Comparison of ENCODE assay signal across 17 cellular contexts in the genomic region with DNA sequence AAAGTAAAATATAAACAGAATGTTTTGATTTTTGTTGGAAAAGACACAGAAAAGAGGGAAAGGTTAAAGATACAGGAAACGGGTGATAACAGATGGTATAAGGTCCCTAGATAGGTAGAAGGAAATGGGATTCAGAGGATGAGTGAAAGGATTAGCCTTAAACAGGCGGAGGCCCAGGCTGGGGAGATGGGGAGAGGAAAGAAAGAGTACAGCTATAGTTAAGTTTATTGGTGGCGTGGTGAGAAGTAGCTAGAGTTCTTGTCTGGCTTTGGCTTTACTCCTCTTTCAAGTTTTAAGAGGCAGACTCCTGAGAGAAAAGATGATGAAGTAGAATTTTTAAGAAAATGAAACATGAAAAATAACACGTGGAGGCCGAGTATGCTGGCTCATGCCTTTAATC. TPM values are rescaled to one million over a fixed set of nuclear protein-coding genes. Genes with fewer than 3 reads are reported as not detected.
DNase-seq lines count a peak whose midpoint lies in the region; ATAC-seq lines count a peak whose summit lies in the region.
"Had no signal": no experiment of that assay in that cellular context is flagged by ENCODE, and none has a peak within 500 bp of the region (broad histone marks: within the 10 kb centered on the region; RNA-seq: fewer than 3 reads in every experiment).

No MANE protein-coding gene starts in this region.

- peaks cover 45% of the 10 kb centered on the region for H3K4me1 Mint-ChIP-seq in activated T-helper 17 cell treated with anti-CD3 and anti-CD28 coated beads, Interleukin-2, amount 50 U/mL, for 72 hours
- peaks cover 60% of the 10 kb centered on the region for H3K4me1 Mint-ChIP-seq in stimulated activated naive CD8-positive, alpha-beta T cell treated with anti-CD3 and anti-CD28 coated beads, Interleukin-15, amount 100 ng/mL, for 72 hours

- H3K4me3 ChIP-seq in skeletal muscle tissue (ENCODE audit: low read length in 3 of 3) = peak overlapping the region; percentile 18 to 61 (median 57)
- H3K4me3 ChIP-seq: colonic mucosa, K562, SJSA1 had no signal

- H3K9me3 Mint-ChIP-seq in activated T-helper 17 cell treated with anti-CD3 and anti-CD28 coated beads, Interleukin-2, amount 50 U/mL, for 72 hours = peaks cover 5% of the 10 kb centered on the region
- H3K9me3 Mint-ChIP-seq in stimulated activated naive CD8-positive, alpha-beta T cell treated with anti-CD3 and anti-CD28 coated beads, Interleukin-15, amount 100 ng/mL, for 72 hours = peaks cover 10 to 11% of the 10 kb centered on the region in 2 donors

- H3K27ac Mint-ChIP-seq in activated T-helper 17 cell treated with anti-CD3 and anti-CD28 coated beads, Interleukin-2, amount 50 U/mL, for 72 hours = peak overlapping the region; percentile 45
- peak overlapping the region in 1 of 2 donors; percentile 24 for H3K27ac Mint-ChIP-seq in stimulated activated naive CD8-positive, alpha-beta T cell treated with anti-CD3 and anti-CD28 coated beads, Interleukin-15, amount 100 ng/mL, for 72 hours

- peaks cover 7 to 10% (median 9%) of the 10 kb centered on the region in 3 donors for H3K4me1 ChIP-seq in skeletal muscle tissue (ENCODE audit: control insufficient read depth in 3 of 3, insufficient read depth in 3 of 3, low read length in 3 of 3)
- H3K4me1 ChIP-seq: colonic mucosa, SJSA1 had no signal

- DNase-seq in NCI-H187 (lab: John Stamatoyannopoulos, UW) = no peak
- DNase-seq in stimulated activated naive CD8-positive, alpha-beta T cell treated with anti-CD3 and anti-CD28 coated beads, Interleukin-15, amount 100 ng/mL, for 72 hours = no peak
- DNase-seq: activated CD4-positive, alpha-beta T cell treated with anti-CD3 and anti-CD28 coated beads, Interleukin-2, amount 50 U/mL, for 48 hours; activated effector memory CD4-positive, alpha-beta T cell treated with Interleukin-2 at 50 U/mL for 16 hours; colonic mucosa; DMS53; NCI-H1105; right cardiac atrium; substantia nigra had no signal

- peak overlapping the region; percentile 3 for H3K27ac ChIP-seq in skeletal muscle tissue (ENCODE audit: low read depth, low read length)
- H3K27ac ChIP-seq: colonic mucosa, epithelial cell of prostate, SJSA1 had no signal

- no peaks in the 10 kb centered on the region for H3K36me3 ChIP-seq in skeletal muscle tissue (ENCODE audit: control insufficient read depth in 3 of 3, insufficient read depth in 3 of 3, low read length in 3 of 3)
- H3K36me3 ChIP-seq: colonic mucosa, SJSA1 had no signal

- no peaks in the 10 kb centered on the region for H3K9me3 ChIP-seq in skeletal muscle tissue (ENCODE audit: control insufficient read depth in 3 of 3, low read length in 3 of 3)
- H3K9me3 ChIP-seq: colonic mucosa, SJSA1 had no signal

- ATAC-seq in GM21390 (IDR thresholded peaks at IDR 0.05; ENCODE audit: unreplicated experiment) (peak; percentile 22), HG03571 (IDR thresholded peaks at IDR 0.05; ENCODE audit: unreplicated experiment) (peak; percentile 28), HG02610 (IDR thresholded peaks at IDR 0.05; ENCODE audit: unreplicated experiment) (no peak)
- ATAC-seq in activated T-helper 17 cell treated with anti-CD3 and anti-CD28 coated beads, Interleukin-2, amount 50 U/mL, for 72 hours (replicated peaks) = no peak
- ATAC-seq in stimulated activated naive CD8-positive, alpha-beta T cell treated with anti-CD3 and anti-CD28 coated beads, Interleukin-15, amount 100 ng/mL, for 72 hours = no peak
- ATAC-seq: K562, right cardiac atrium had no signal

- peak overlapping the region in 1 of 3 donors; percentile 72 for H3K9ac ChIP-seq in skeletal muscle tissue (ENCODE audit: low read depth in 1 of 3, low read length in 3 of 3)

- no peaks in the 10 kb centered on the region for H3K27me3 ChIP-seq in skeletal muscle tissue (ENCODE audit: control insufficient read depth in 3 of 3, insufficient read depth in 3 of 3, low read length in 3 of 3)
- H3K27me3 ChIP-seq: colonic mucosa, SJSA1 had no signal

- no peak overlapping the region for H3K4me3 Mint-ChIP-seq in activated T-helper 17 cell treated with anti-CD3 and anti-CD28 coated beads, Interleukin-2, amount 50 U/mL, for 72 hours
- peak overlapping the region in 1 of 2 donors; percentile 2 for H3K4me3 Mint-ChIP-seq in stimulated activated naive CD8-positive, alpha-beta T cell treated with anti-CD3 and anti-CD28 coated beads, Interleukin-15, amount 100 ng/mL, for 72 hours

- H3K27me3 Mint-ChIP-seq in activated T-helper 17 cell treated with anti-CD3 and anti-CD28 coated beads, Interleukin-2, amount 50 U/mL, for 72 hours = no peaks in the 10 kb centered on the region
- H3K27me3 Mint-ChIP-seq in stimulated activated naive CD8-positive, alpha-beta T cell treated with anti-CD3 and anti-CD28 coated beads, Interleukin-15, amount 100 ng/mL, for 72 hours = no peaks in the 10 kb centered on the region

- peaks cover 57% of the 10 kb centered on the region for H3K36me3 Mint-ChIP-seq in activated T-helper 17 cell treated with anti-CD3 and anti-CD28 coated beads, Interleukin-2, amount 50 U/mL, for 72 hours (ENCODE audit: low read depth)

RNA-seq across cellular contexts. Expression of gene ZBTB44, which starts 13.7 kb away (rescaled TPM):
- 10 to 100 TPM; 49.6 to 49.7 TPM for total RNA-seq in activated T-helper 17 cell treated with anti-CD3 and anti-CD28 coated beads, Interleukin-2, amount 50 U/mL, for 72 hours
- 111 TPM for total RNA-seq in skeletal muscle tissue

Comparison
In these comparisons a context has a peak if more than half of its experiments do, and no peak if none do; other contexts are left out.
1. ATAC-seq: peak in GM21390 (single experiment) and HG03571 (single experiment); none in activated T-helper 17 cell treated with anti-CD3 and anti-CD28 coated beads, Interleukin-2, amount 50 U/mL, for 72 hours (single experiment), stimulated activated naive CD8-positive, alpha-beta T cell treated with anti-CD3 and anti-CD28 coated beads, Interleukin-15, amount 100 ng/mL, for 72 hours (single experiment) and HG02610 (single experiment).